In genomic region chr4:1346781-1347409, GRCh38 we compare ENCODE assay signal across 1 cellular context.
TF ChIP-seq lines count a peak whose summit lies in the region.

UVSSA (plus strand) TSS chr4:1347208; CDS start chr4:1348092, 884 bp downstream.

TF ChIP-seq in HepG2, 621 proteins besides CTCF, POLR2A, EP300 and RAD21 (continued from another document and continues in another):
- no peak for TF ChIP-seq FOXO4 (CRISPR knock-in tag; conservative IDR thresholded peaks at IDR 0.05)
- TF ChIP-seq DPF2 (CRISPR knock-in tag; IDR thresholded peaks at IDR 0.05; ENCODE audit: borderline replicate concordance, low read depth), result no peak
- peak; percentile 21; the same call in 1 of the 2 replicates for TF ChIP-seq NFKB2 (CRISPR knock-in tag; IDR thresholded peaks at IDR 0.05; ENCODE audit: borderline replicate concordance)
- no peak for TF ChIP-seq ZNF564 (CRISPR knock-in tag; IDR thresholded peaks at IDR 0.05)
- no peak for TF ChIP-seq ZBTB1 (CRISPR knock-in tag; IDR thresholded peaks at IDR 0.05; ENCODE audit: borderline replicate concordance)
- TF ChIP-seq THYN1 (CRISPR knock-in tag; IDR thresholded peaks at IDR 0.05; ENCODE audit: borderline replicate concordance, low read depth), result no peak
- no peak for TF ChIP-seq ZBTB37 (CRISPR knock-in tag; IDR thresholded peaks at IDR 0.05)
- no peak for TF ChIP-seq SMARCC2 (IDR thresholded peaks at IDR 0.05)
- no peak for TF ChIP-seq PCBP2 (optimal IDR thresholded peaks at IDR 0.05; ENCODE audit: low read depth, low read length, poor library complexity, severe bottlenecking)
- no peak for TF ChIP-seq CREB3 (CRISPR knock-in tag; IDR thresholded peaks at IDR 0.05)
- peak; percentile 85 for TF ChIP-seq MYC (CRISPR knock-in tag; IDR thresholded peaks at IDR 0.05; ENCODE audit: borderline replicate concordance)
- TF ChIP-seq KLF9 (CRISPR knock-in tag; IDR thresholded peaks at IDR 0.05; ENCODE audit: low read depth), result peak; percentile 76
- TF ChIP-seq MLLT10 (CRISPR knock-in tag; IDR thresholded peaks at IDR 0.05), result no peak
- no peak; the same call in 1 of the 2 replicates for TF ChIP-seq ZFP37 (CRISPR knock-in tag; IDR thresholded peaks at IDR 0.05; ENCODE audit: borderline replicate concordance)
- peak; percentile 87 for TF ChIP-seq SAP130 (CRISPR knock-in tag; IDR thresholded peaks at IDR 0.05; ENCODE audit: low read depth)
- no peak for TF ChIP-seq SP140L (CRISPR knock-in tag; IDR thresholded peaks at IDR 0.05; ENCODE audit: borderline replicate concordance)
- TF ChIP-seq HBP1 (CRISPR knock-in tag; IDR thresholded peaks at IDR 0.05; ENCODE audit: low read depth), result peak; percentile 75; the same call in 1 of the 2 replicates
- TF ChIP-seq MATR3 (CRISPR knock-in tag; IDR thresholded peaks at IDR 0.05), result no peak
- TF ChIP-seq SOX13 (IDR thresholded peaks at IDR 0.05), result no peak
- peak in 1 of 2 experiments; percentile 19; a peak in 1 of 4 replicates for TF ChIP-seq SOX13 (CRISPR knock-in tag; conservative IDR thresholded peaks at IDR 0.05 in 1 of 2, IDR thresholded peaks at IDR 0.05 in 1 of 2)
- TF ChIP-seq TRIM24 (CRISPR knock-in tag; IDR thresholded peaks at IDR 0.05), result no peak
- TF ChIP-seq U2AF1 (optimal IDR thresholded peaks at IDR 0.05; ENCODE audit: low read depth, low read length), result no peak
- TF ChIP-seq HHEX (CRISPR knock-in tag; IDR thresholded peaks at IDR 0.05), result no peak
- TF ChIP-seq HIVEP1 (CRISPR knock-in tag; IDR thresholded peaks at IDR 0.05), result peak; percentile 65; the same call in 1 of the 2 replicates
- no peak for TF ChIP-seq MTA3 (CRISPR knock-in tag; IDR thresholded peaks at IDR 0.05)
- TF ChIP-seq PAXIP1 (CRISPR knock-in tag; conservative IDR thresholded peaks at IDR 0.05), result peak; percentile 52; the same call in 1 of the 2 replicates
- no peak for TF ChIP-seq ZNF761 (CRISPR knock-in tag; conservative IDR thresholded peaks at IDR 0.05)
- TF ChIP-seq SP4 (CRISPR knock-in tag; IDR thresholded peaks at IDR 0.05), result peak; percentile 99
- TF ChIP-seq RFXAP (CRISPR knock-in tag; IDR thresholded peaks at IDR 0.05; ENCODE audit: borderline replicate concordance), result peak; percentile 55
- no peak for TF ChIP-seq MAFG (CRISPR knock-in tag; IDR thresholded peaks at IDR 0.05)
- peak; percentile 95 for TF ChIP-seq NR2C2 (CRISPR knock-in tag; IDR thresholded peaks at IDR 0.05; ENCODE audit: borderline replicate concordance)
- no peak for TF ChIP-seq ZNF652 (CRISPR knock-in tag; IDR thresholded peaks at IDR 0.05; ENCODE audit: borderline replicate concordance, low read depth)
- no peak for TF ChIP-seq ZNF318 (CRISPR knock-in tag; IDR thresholded peaks at IDR 0.05)
- TF ChIP-seq ZKSCAN8 (CRISPR knock-in tag; IDR thresholded peaks at IDR 0.05; ENCODE audit: borderline replicate concordance), result 0 out of 2 replicates have a peak, but pooled peaks have one; percentile 20
- TF ChIP-seq ZNF460 (CRISPR knock-in tag; IDR thresholded peaks at IDR 0.05; ENCODE audit: borderline replicate concordance), result no peak
- TF ChIP-seq ZBTB20 (CRISPR knock-in tag; IDR thresholded peaks at IDR 0.05; ENCODE audit: borderline replicate concordance, low read depth), result 0 out of 2 replicates have a peak, but pooled peaks have one; percentile 20
- 0 out of 2 replicates have a peak, but pooled peaks have one; percentile 39 for TF ChIP-seq POGK (CRISPR knock-in tag; conservative IDR thresholded peaks at IDR 0.05)
- TF ChIP-seq LRRFIP1 (CRISPR knock-in tag; conservative IDR thresholded peaks at IDR 0.05), result no peak
